Comparison of ENCODE assay signal across 30 cellular contexts in the genomic region with DNA sequence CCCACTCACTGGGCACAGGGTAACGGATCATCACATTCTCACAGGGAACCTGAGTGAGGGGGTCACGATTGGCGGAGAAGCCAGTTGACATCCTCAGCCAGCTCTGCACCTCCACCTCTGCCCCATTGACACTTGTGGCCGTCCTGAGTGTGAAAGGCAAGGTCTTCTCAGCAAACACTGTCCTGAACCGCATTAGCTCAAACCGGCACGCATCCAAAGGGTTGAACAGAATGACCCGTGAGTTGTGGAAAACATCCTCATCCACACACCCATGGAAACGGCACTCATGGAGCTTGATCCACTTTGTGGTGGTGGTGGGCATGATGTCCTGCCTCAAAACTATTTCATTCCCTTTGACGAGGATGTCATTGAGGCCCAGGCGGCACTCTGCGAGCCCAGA.
"Had no signal": no experiment of that assay in that cellular context is flagged by ENCODE, and none has a peak within 500 bp of the region (broad histone marks: within the 10 kb centered on the region; RNA-seq: fewer than 3 reads in every experiment).

No MANE protein-coding gene starts in this region.

- H3K4me3 ChIP-seq: PC-9 had no signal

- ATAC-seq: activated CD8-positive, alpha-beta memory T cell treated with anti-CD3 and anti-CD28 coated beads, Interleukin-2, amount 10 ng/mL, durations not matched to agents 7 days and 5 days had no signal

- H3K27ac Mint-ChIP-seq: activated B cell treated with CpG ODN at 0.5 μM for 24 hours; activated CD4-positive, alpha-beta memory T cell treated with anti-CD3 and anti-CD28 coated beads for 36 hours; activated CD8-positive, alpha-beta memory T cell treated with anti-CD3 and anti-CD28 coated beads, Interleukin-2, amount 10 ng/mL, durations not matched to agents 7 days and 5 days; activated naive CD8-positive, alpha-beta T cell treated with anti-CD3 and anti-CD28 coated beads for 36 hours had no signal

- H3K36me3 Mint-ChIP-seq: activated CD4-positive, alpha-beta memory T cell treated with anti-CD3 and anti-CD28 coated beads for 36 hours; activated CD8-positive, alpha-beta memory T cell treated with anti-CD3 and anti-CD28 coated beads, Interleukin-2, amount 10 ng/mL, durations not matched to agents 7 days and 5 days; activated naive CD8-positive, alpha-beta T cell treated with anti-CD3 and anti-CD28 coated beads for 36 hours had no signal

- DNase-seq: activated B cell treated with CpG ODN at 0.5 μM for 24 hours; activated CD4-positive, alpha-beta memory T cell treated with anti-CD3 and anti-CD28 coated beads for 36 hours; activated CD4-positive, alpha-beta T cell treated with anti-CD3 and anti-CD28 coated beads for 4 hours; activated CD4-positive, alpha-beta T cell treated with anti-CD3 and anti-CD28 coated beads, Interleukin-2, amount 50 U/mL, for 1 hour; activated CD4-positive, CD25-positive, alpha-beta regulatory T cell treated with anti-CD3 and anti-CD28 coated beads, Interleukin-2, amount 50 U/mL, for 72 hours; activated CD8-positive, alpha-beta memory T cell treated with anti-CD3 and anti-CD28 coated beads for 24 hours; activated CD8-positive, alpha-beta memory T cell treated with anti-CD3 and anti-CD28 coated beads, Interleukin-2, amount 10 ng/mL, durations not matched to agents 7 days and 5 days; activated CD8-positive, alpha-beta memory T cell treated with anti-CD3 and anti-CD28 coated beads, Interleukin-2, amount 50 U/mL, for 48 hours; activated effector memory CD4-positive, alpha-beta T cell treated with Interleukin-2 at 50 U/mL for 16 hours; activated naive CD4-positive, alpha-beta T cell treated with anti-CD3 and anti-CD28 coated beads, Interleukin-2, amount 50 U/mL, for 16 hours; activated naive CD8-positive, alpha-beta T cell treated with anti-CD3 and anti-CD28 coated beads for 36 hours; activated T-cell treated with anti-CD3 and anti-CD28 coated beads, Interleukin-2, amount 50 U/mL, for 48 hours; amniotic stem cell; aorta; caudate nucleus; cerebellar nuclear complex; MM.1S; MV-4-11; NCI-H1092; NCI-H1436 treated with DMSO at 0.1 percent for 48 hours; NCI-H1694 treated with DMSO at 0.1 percent for 48 hours; NCI-H2029; NCI-H345; PC-9; Right ventricle myocardium superior; SW 1271; T-helper 1 cell; T-helper 2 cell; T-helper 9 cell had no signal

- H3K27ac ChIP-seq: PC-9, VCaP had no signal

- H3K4me1 Mint-ChIP-seq: activated CD8-positive, alpha-beta memory T cell treated with anti-CD3 and anti-CD28 coated beads, Interleukin-2, amount 10 ng/mL, durations not matched to agents 7 days and 5 days; activated naive CD8-positive, alpha-beta T cell treated with anti-CD3 and anti-CD28 coated beads for 36 hours had no signal

- H3K4me3 Mint-ChIP-seq: activated B cell treated with CpG ODN at 0.5 μM for 24 hours; activated CD4-positive, alpha-beta memory T cell treated with anti-CD3 and anti-CD28 coated beads for 36 hours; activated CD8-positive, alpha-beta memory T cell treated with anti-CD3 and anti-CD28 coated beads, Interleukin-2, amount 10 ng/mL, durations not matched to agents 7 days and 5 days; activated naive CD8-positive, alpha-beta T cell treated with anti-CD3 and anti-CD28 coated beads for 36 hours had no signal

- H3K4me2 ChIP-seq: PC-9 had no signal

- H3K9me3 Mint-ChIP-seq: activated B cell treated with CpG ODN at 0.5 μM for 24 hours; activated CD4-positive, alpha-beta memory T cell treated with anti-CD3 and anti-CD28 coated beads for 36 hours; activated naive CD8-positive, alpha-beta T cell treated with anti-CD3 and anti-CD28 coated beads for 36 hours had no signal

- H2AFZ ChIP-seq: PC-9 had no signal
